12 cellular contexts compared by ENCODE assay signal in the genomic region with DNA sequence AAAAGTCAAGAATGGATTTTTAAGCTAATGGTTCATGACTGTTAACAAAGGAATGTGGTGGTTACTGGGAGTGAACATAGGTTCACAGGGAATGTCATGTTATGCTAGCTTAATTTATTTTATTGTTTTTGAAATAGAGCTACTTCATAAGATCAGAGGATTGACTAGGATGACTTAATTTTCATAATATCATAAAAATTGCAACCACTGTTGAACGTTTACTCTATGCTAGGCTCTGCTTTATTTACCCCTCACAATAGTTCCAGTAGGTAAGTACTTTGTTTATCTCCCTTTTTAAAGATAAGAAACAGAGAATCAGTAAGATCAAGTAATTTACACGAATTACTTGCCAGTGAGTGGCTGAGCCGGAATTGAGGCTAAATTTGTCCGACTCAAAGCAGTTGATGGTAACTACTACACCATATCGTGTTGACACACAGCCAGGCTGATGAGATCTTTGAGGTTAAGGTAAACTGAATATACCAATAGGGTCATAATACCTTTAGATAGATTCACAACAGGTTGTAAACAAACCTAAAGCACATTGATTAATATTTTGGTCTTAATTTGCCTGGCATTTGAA.
DNase-seq lines count a peak whose midpoint lies in the region; ATAC-seq, FAIRE-seq and TF ChIP-seq lines count a peak whose summit lies in the region.
"Had no signal": no experiment of that assay in that cellular context is flagged by ENCODE, and none has a peak within 500 bp of the region (broad histone marks: within the 10 kb centered on the region; RNA-seq: fewer than 3 reads in every experiment).

No MANE protein-coding gene starts in this region.

- peaks cover 20% of the 10 kb centered on the region for H3K4me1 ChIP-seq in foreskin keratinocyte
- peaks cover 15% of the 10 kb centered on the region for H3K4me1 ChIP-seq in smooth muscle cell (ENCODE audit: low read depth)
- H3K4me1 ChIP-seq in gastroesophageal sphincter = no peaks in the 10 kb centered on the region
- H3K4me1 ChIP-seq in heart left ventricle = peaks cover 0 to 10% (median 0%) of the 10 kb centered on the region in 12 donors
- H3K4me1 ChIP-seq: HAP-1 had no signal

- peak overlapping the region; percentile 6 for H3K27ac Mint-ChIP-seq in activated T-helper 17 cell treated with anti-CD3 and anti-CD28 coated beads, Interleukin-2, amount 50 U/mL, for 72 hours
- H3K27ac Mint-ChIP-seq: progenitor cell of endocrine pancreas had no signal

- peaks cover 8% of the 10 kb centered on the region for H3K4me1 Mint-ChIP-seq in activated T-helper 17 cell treated with anti-CD3 and anti-CD28 coated beads, Interleukin-2, amount 50 U/mL, for 72 hours

- H3K36me3 Mint-ChIP-seq in activated T-helper 17 cell treated with anti-CD3 and anti-CD28 coated beads, Interleukin-2, amount 50 U/mL, for 72 hours (ENCODE audit: low read depth) = no peaks in the 10 kb centered on the region

- no peak overlapping the region for H2AFZ ChIP-seq in smooth muscle cell (ENCODE audit: low read depth)

- H3K27me3 ChIP-seq in foreskin keratinocyte (no peaks in the 10 kb centered on the region), smooth muscle cell (ENCODE audit: low read depth) (no peaks in the 10 kb centered on the region), gastroesophageal sphincter (no peaks in the 10 kb centered on the region), heart left ventricle (no peaks in the 10 kb centered on the region)

- no peak for TF ChIP-seq EP300 in gastroesophageal sphincter (IDR thresholded peaks at IDR 0.05)

- no peak for TF ChIP-seq CTCF in foreskin keratinocyte (conservative IDR thresholded peaks at IDR 0.05)
- TF ChIP-seq CTCF in smooth muscle cell (IDR thresholded peaks at IDR 0.05; ENCODE audit: borderline replicate concordance, insufficient read depth, poor library complexity, severe bottlenecking) = no peak
- TF ChIP-seq CTCF in gastroesophageal sphincter (IDR thresholded peaks at IDR 0.05) = no peak
- TF ChIP-seq CTCF in heart left ventricle (IDR thresholded peaks at IDR 0.05) = no peak

- no peak for TF ChIP-seq POLR2A in H54 (IDR thresholded peaks at IDR 0.05; ENCODE audit: low read depth, low read length)
- TF ChIP-seq POLR2A in gastroesophageal sphincter (IDR thresholded peaks at IDR 0.05) = no peak
- TF ChIP-seq POLR2A in heart left ventricle (IDR thresholded peaks at IDR 0.05) = no peak

- H3K9ac ChIP-seq in smooth muscle cell (ENCODE audit: low read depth) = peak overlapping the region; percentile 76

- peak overlapping the region; percentile 58 for H3K4me3 Mint-ChIP-seq in activated T-helper 17 cell treated with anti-CD3 and anti-CD28 coated beads, Interleukin-2, amount 50 U/mL, for 72 hours

- no peaks in the 10 kb centered on the region for H3K9me3 ChIP-seq in smooth muscle cell (replicated peaks; ENCODE audit: low read depth)
- H3K9me3 ChIP-seq in gastroesophageal sphincter = no peaks in the 10 kb centered on the region
- H3K9me3 ChIP-seq in heart left ventricle = no peaks in the 10 kb centered on the region
- H3K9me3 ChIP-seq: HAP-1 had no signal

- 29% methylated on average over 5 of the region's 5 CpGs for WGBS in smooth muscle cell (ENCODE audit: low lambda C conversion rate)
- 66 to 76% methylated on average over 5 of the region's 5 CpGs for WGBS in gastroesophageal sphincter (ENCODE audit: low coverage in 1 of 2), 2 donors
- whole genome bisulfite sequencing in heart left ventricle, 4 donors = 68 to 78% (median 72%) methylated on average over 5 of the region's 5 CpGs

- H3F3A ChIP-seq in smooth muscle cell (ENCODE audit: low read depth) = no peaks in the 10 kb centered on the region

- peak overlapping the region; percentile 63 for H3K4me2 ChIP-seq in smooth muscle cell

- ATAC-seq in activated T-helper 17 cell treated with anti-CD3 and anti-CD28 coated beads, Interleukin-2, amount 50 U/mL, for 72 hours (replicated peaks) = no peak
- peak; percentile 81 for ATAC-seq in foreskin keratinocyte
- ATAC-seq in gastroesophageal sphincter = no peak
- no peak for ATAC-seq in heart left ventricle
- ATAC-seq in GM21528 (IDR thresholded peaks at IDR 0.05; ENCODE audit: low FRiP score, unreplicated experiment) = no peak
- ATAC-seq in HG02763 (IDR thresholded peaks at IDR 0.05; ENCODE audit: unreplicated experiment) = no peak

- H3K4me3 ChIP-seq in smooth muscle cell (no peak overlapping the region), gastroesophageal sphincter (no peak overlapping the region), heart left ventricle (no peak overlapping the region)
- H3K4me3 ChIP-seq: HAP-1 had no signal

- H3K9me3 Mint-ChIP-seq in activated T-helper 17 cell treated with anti-CD3 and anti-CD28 coated beads, Interleukin-2, amount 50 U/mL, for 72 hours = no peaks in the 10 kb centered on the region

- no peaks in the 10 kb centered on the region for H3K79me2 ChIP-seq in smooth muscle cell (ENCODE audit: low read depth)

- H3K36me3 ChIP-seq in smooth muscle cell (ENCODE audit: low read depth) = no peaks in the 10 kb centered on the region
- H3K36me3 ChIP-seq in gastroesophageal sphincter = no peaks in the 10 kb centered on the region
- no peaks in the 10 kb centered on the region for H3K36me3 ChIP-seq in heart left ventricle
- H3K36me3 ChIP-seq: HAP-1, WERI-Rb-1 had no signal

- peak; percentile 19 for DNase-seq in H54 (ENCODE audit: insufficient read length, low spot score)
- DNase-seq in foreskin keratinocyte = peak; percentile 69 to 79
- DNase-seq in smooth muscle cell (lab: John Stamatoyannopoulos, UW; ENCODE audit: unreplicated experiment) = no peak
- DNase-seq in heart left ventricle = no peak
- DNase-seq: NCI-H1436, WERI-Rb-1 had no signal

- peak overlapping the region; percentile 77 for H3K27ac ChIP-seq in foreskin keratinocyte
- peak overlapping the region; percentile 90 for H3K27ac ChIP-seq in smooth muscle cell (ENCODE audit: low read depth)
- no peak overlapping the region for H3K27ac ChIP-seq in gastroesophageal sphincter
- H3K27ac ChIP-seq in heart left ventricle = no peak overlapping the region
- H3K27ac ChIP-seq: WERI-Rb-1 had no signal

- no peaks in the 10 kb centered on the region for H3K27me3 Mint-ChIP-seq in activated T-helper 17 cell treated with anti-CD3 and anti-CD28 coated beads, Interleukin-2, amount 50 U/mL, for 72 hours
- H3K27me3 Mint-ChIP-seq: progenitor cell of endocrine pancreas had no signal

- peak; percentile 6 for FAIRE-seq in H54 (lab: Jason Lieb, UNC)

- no peaks in the 10 kb centered on the region for H4K20me1 ChIP-seq in smooth muscle cell (ENCODE audit: low read depth)

- intact Hi-C loops in heart left ventricle (cut with DNase I) = no loop called here

Comparison
In these comparisons a context has a peak if more than half of its experiments do, and no peak if none do; other contexts are left out.
1. DNase-seq: peak in H54 (single experiment) and foreskin keratinocyte (2 of 2); none in smooth muscle cell (single experiment) and heart left ventricle (0 of 5).
2. H3K27ac ChIP-seq: peak in foreskin keratinocyte (single experiment) and smooth muscle cell (single experiment); none in gastroesophageal sphincter (0 of 4) and heart left ventricle (0 of 12).